In the genomic region with DNA sequence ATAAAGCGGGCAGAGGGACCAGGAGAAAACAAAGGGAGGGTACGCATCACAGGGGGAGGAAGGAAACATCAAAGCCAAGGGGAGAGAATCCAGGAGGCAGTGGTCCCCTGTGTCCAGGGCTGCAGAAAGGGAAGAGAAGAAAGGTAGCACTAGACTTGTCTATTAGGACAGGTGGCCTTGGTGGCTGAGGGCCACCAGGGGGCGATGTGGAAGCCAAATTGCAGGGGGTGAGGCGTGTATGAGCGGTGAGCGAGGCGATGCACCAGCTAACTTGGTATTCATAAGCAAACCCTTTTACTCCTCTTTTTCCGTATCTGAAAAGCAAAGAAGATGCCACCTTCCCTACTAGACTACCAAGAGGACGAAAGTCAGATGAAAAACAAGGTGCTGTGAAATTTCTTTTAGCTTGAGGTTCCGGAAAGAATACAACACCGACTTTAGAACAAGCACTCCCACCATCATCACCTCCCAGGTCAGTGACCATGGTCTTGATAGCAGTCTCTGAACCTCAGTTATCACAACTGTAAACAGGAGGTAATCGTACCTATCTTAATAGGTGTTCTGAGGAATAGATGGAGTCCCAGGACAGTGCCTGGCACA, we compare ENCODE assay signal across 9 cellular contexts.
A peak's percentile ranks its signal among the peaks of the same experiment; 100 is the strongest.
DNase-seq lines count a peak whose midpoint lies in the region; ATAC-seq lines count a peak whose summit lies in the region.
"Had no signal": no experiment of that assay in that cellular context is flagged by ENCODE, and none has a peak within 500 bp of the region (broad histone marks: within the 10 kb centered on the region; RNA-seq: fewer than 3 reads in every experiment).

No MANE protein-coding gene starts in this region.

- H3K4me1 Mint-ChIP-seq in activated naive CD4-positive, alpha-beta T cell treated with anti-CD3 and anti-CD28 coated beads for 36 hours (ENCODE audit: low read depth): no peaks in the 10 kb centered on the region
- H3K4me1 Mint-ChIP-seq: central memory CD8-positive, alpha-beta T cell had no signal

- H3K4me3 Mint-ChIP-seq in activated naive CD4-positive, alpha-beta T cell treated with anti-CD3 and anti-CD28 coated beads for 36 hours: no peak overlapping the region
- H3K4me3 Mint-ChIP-seq: central memory CD8-positive, alpha-beta T cell had no signal

- H3K27me3 Mint-ChIP-seq in activated naive CD4-positive, alpha-beta T cell treated with anti-CD3 and anti-CD28 coated beads for 36 hours (ENCODE audit: low read depth): no peaks in the 10 kb centered on the region
- H3K27me3 Mint-ChIP-seq: central memory CD8-positive, alpha-beta T cell had no signal

- peak; percentile 49 for DNase-seq in activated naive CD4-positive, alpha-beta T cell treated with anti-CD3 and anti-CD28 coated beads for 36 hours
- no peak for DNase-seq in activated naive CD4-positive, alpha-beta T cell (lab: John Stamatoyannopoulos, UW)
- DNase-seq in SW480 (ENCODE audit: low spot score): peak; percentile 33
- DNase-seq in head of caudate nucleus: peak in 34 of 42 donors; percentile 1 to 74 (median 36)
- peak; percentile 8 for DNase-seq in stimulated activated CD4-positive, alpha-beta T cell treated with anti-CD3 and anti-CD28 coated beads, Interleukin-4, amount 100 ng/mL, for 1 hour
- DNase-seq in NCI-H1105 (lab: John Stamatoyannopoulos, UW): no peak

- intact Hi-C loops in activated naive CD4-positive, alpha-beta T cell treated with anti-CD3 and anti-CD28 coated beads for 36 hours (cut with micrococcal nuclease): loop anchor here (1.0 to 5.0 kb wide), 2 partner anchors 330 to 390 kb away; no protein-coding TSS in a partner anchor
- intact Hi-C loops in head of caudate nucleus (cut with DNase I): no loop called here

- peaks cover 4% of the 10 kb centered on the region for H3K9me3 Mint-ChIP-seq in activated naive CD4-positive, alpha-beta T cell treated with anti-CD3 and anti-CD28 coated beads for 36 hours

- no peak overlapping the region for H3K27ac Mint-ChIP-seq in activated naive CD4-positive, alpha-beta T cell treated with anti-CD3 and anti-CD28 coated beads for 36 hours

- no peaks in the 10 kb centered on the region for H3K36me3 Mint-ChIP-seq in activated naive CD4-positive, alpha-beta T cell treated with anti-CD3 and anti-CD28 coated beads for 36 hours (ENCODE audit: low read depth)

- CTCF ChIA-PET in activated naive CD4-positive, alpha-beta T cell treated with anti-CD3 and anti-CD28 coated beads for 36 hours (lab: Charles Lee): interaction anchor here (0.7 kb wide), 1 partner anchor 576 kb away, joined by 3 read pairs; no protein-coding TSS in a partner anchor

- ATAC-seq in HG03565 (IDR thresholded peaks at IDR 0.05; ENCODE audit: unreplicated experiment) (peak; percentile 53), HG03135 (IDR thresholded peaks at IDR 0.05; ENCODE audit: unreplicated experiment) (no peak)

Comparison
In these comparisons a context has a peak if more than half of its experiments do, and no peak if none do; other contexts are left out.
1. DNase-seq: peak in activated naive CD4-positive, alpha-beta T cell treated with anti-CD3 and anti-CD28 coated beads for 36 hours (single experiment), SW480 (single experiment), head of caudate nucleus (34 of 42) and stimulated activated CD4-positive, alpha-beta T cell treated with anti-CD3 and anti-CD28 coated beads, Interleukin-4, amount 100 ng/mL, for 1 hour (single experiment); none in activated naive CD4-positive, alpha-beta T cell (0 of 4) and NCI-H1105 (single experiment).